In genomic region chr5:172775326-172776234, GRCh38 we compare ENCODE assay signal across 8 cellular contexts. TPM values are rescaled to one million over a fixed set of nuclear protein-coding genes. Genes with fewer than 3 reads are reported as not detected.
DNase-seq lines count a peak whose midpoint lies in the region; ATAC-seq and TF ChIP-seq lines count a peak whose summit lies in the region.

No MANE protein-coding gene starts in this region.

- peaks cover 12% of the 10 kb centered on the region for H3K4me1 Mint-ChIP-seq in WTC11
- peaks cover 53% of the 10 kb centered on the region for H3K4me1 Mint-ChIP-seq in stimulated activated memory B cell treated with anti-CD40 and anti-IgM and Interleukin-4, amounts not matched to agents 10 μg/mL and 1 μg/mL and 100 μg/mL, for 72 hours

- H3K4me3 ChIP-seq in right atrium auricular region = no peak overlapping the region

- H3K4me1 ChIP-seq in right atrium auricular region = peaks cover 0 to 69% of the 10 kb centered on the region in 2 donors

- DNase-seq in HT-29 (ENCODE audit: low spot score) (peak; percentile 31), WTC11 (ENCODE audit: low spot score) (no peak), right atrium auricular region (ENCODE audit: low spot score) (peak; percentile 98), globus pallidus (ENCODE audit: low spot score) (no peak), NCI-H2171 treated with DMSO at 0.1 percent for 48 hours (lab: John Stamatoyannopoulos, UW) (no peak)

- no peaks in the 10 kb centered on the region for H3K36me3 Mint-ChIP-seq in WTC11
- no peaks in the 10 kb centered on the region for H3K36me3 Mint-ChIP-seq in stimulated activated memory B cell treated with anti-CD40 and anti-IgM and Interleukin-4, amounts not matched to agents 10 μg/mL and 1 μg/mL and 100 μg/mL, for 72 hours

- H3K27me3 ChIP-seq in right atrium auricular region = no peaks in the 10 kb centered on the region

- H3K4me3 Mint-ChIP-seq in WTC11 = no peak overlapping the region
- no peak overlapping the region for H3K4me3 Mint-ChIP-seq in stimulated activated memory B cell treated with anti-CD40 and anti-IgM and Interleukin-4, amounts not matched to agents 10 μg/mL and 1 μg/mL and 100 μg/mL, for 72 hours

- H3K27ac Mint-ChIP-seq in WTC11 = no peak overlapping the region
- H3K27ac Mint-ChIP-seq in stimulated activated memory B cell treated with anti-CD40 and anti-IgM and Interleukin-4, amounts not matched to agents 10 μg/mL and 1 μg/mL and 100 μg/mL, for 72 hours = peak overlapping the region; percentile 98

- no peak for ATAC-seq in WTC11
- no peak for ATAC-seq in stimulated activated memory B cell treated with anti-CD40 and anti-IgM and Interleukin-4, amounts not matched to agents 10 μg/mL and 1 μg/mL and 100 μg/mL, for 72 hours
- ATAC-seq in HG03565 (IDR thresholded peaks at IDR 0.05; ENCODE audit: unreplicated experiment) = no peak
- ATAC-seq in GM19455 (IDR thresholded peaks at IDR 0.05; ENCODE audit: unreplicated experiment) = no peak

- no peaks in the 10 kb centered on the region for H3K36me3 ChIP-seq in right atrium auricular region

- H3K9me3 ChIP-seq in right atrium auricular region = no peaks in the 10 kb centered on the region

- no peak for TF ChIP-seq CTCF in WTC11 (IDR thresholded peaks at IDR 0.05)
- no peak for TF ChIP-seq CTCF in right atrium auricular region (IDR thresholded peaks at IDR 0.05)

- POLR2A ChIA-PET in WTC11 (lab: Charles Lee) = no interaction called here

- CTCF ChIA-PET in WTC11 (lab: Charles Lee) = no interaction called here

- H3K27ac ChIP-seq in right atrium auricular region = peak overlapping the region; percentile 93 to 97

- peaks cover 29% of the 10 kb centered on the region for H3K27me3 Mint-ChIP-seq in WTC11 (ENCODE audit: low read depth)
- H3K27me3 Mint-ChIP-seq in stimulated activated memory B cell treated with anti-CD40 and anti-IgM and Interleukin-4, amounts not matched to agents 10 μg/mL and 1 μg/mL and 100 μg/mL, for 72 hours = no peaks in the 10 kb centered on the region

- H3K9me3 Mint-ChIP-seq in WTC11 = no peaks in the 10 kb centered on the region
- H3K9me3 Mint-ChIP-seq in stimulated activated memory B cell treated with anti-CD40 and anti-IgM and Interleukin-4, amounts not matched to agents 10 μg/mL and 1 μg/mL and 100 μg/mL, for 72 hours = no peaks in the 10 kb centered on the region

TF ChIP-seq in WTC11, 78 proteins besides CTCF, POLR2A, EP300 and RAD21:
- TF ChIP-seq ZNF532 (CRISPR knock-in tag; IDR thresholded peaks at IDR 0.05; ENCODE audit: borderline replicate concordance) (no peak), GABPB1 (CRISPR knock-in tag; IDR thresholded peaks at IDR 0.05) (peak; percentile 86)

RNA-seq across cellular contexts. Expression of gene DUSP1, which starts 4.6 kb away (rescaled TPM):
- total RNA-seq in HT-29 (2014; rRNA removed; shearing (Covaris generic)) = 275 and 286 TPM in 2 replicates
- total RNA-seq in WTC11 (2021) (9.5 to 12.4 TPM (median 11.0 TPM) in 3 replicates), right atrium auricular region (100 to 1,000 TPM; 804 to 819 TPM)

RNA-seq across cellular contexts. Expression of gene ERGIC1, which starts 58.5 kb away (rescaled TPM):
- 132 and 159 TPM in 2 replicates for total RNA-seq in HT-29 (2014; rRNA removed; shearing (Covaris generic))
- 89.8 to 101 TPM (median 97.1 TPM) in 3 replicates for total RNA-seq in WTC11 (2021)
- 100 to 1,000 TPM in 1 of 2 donors, 10 to 100 TPM in 1; 70.7 to 113 TPM for total RNA-seq in right atrium auricular region

Comparison
In these comparisons a context has a peak if more than half of its experiments do, and no peak if none do; other contexts are left out.
1. DNase-seq: peak in HT-29 (single experiment) and right atrium auricular region (single experiment); none in WTC11 (single experiment), globus pallidus (single experiment) and NCI-H2171 treated with DMSO at 0.1 percent for 48 hours (single experiment).
2. RNA of gene DUSP1, which starts 4.6 kb away (total RNA-seq): 804 to 819 TPM in right atrium auricular region and 275 to 286 TPM in HT-29; 9.5 to 12.4 TPM in WTC11; every median in the first group is over 10 times any median in the second.